9 cellular contexts compared by ENCODE assay signal in genomic region chr17:10156579-10157488, GRCh38. TPM values are rescaled to one million over a fixed set of nuclear protein-coding genes. Genes with fewer than 3 reads are reported as not detected.
DNase-seq lines count a peak whose midpoint lies in the region; ATAC-seq, FAIRE-seq and TF ChIP-seq lines count a peak whose summit lies in the region.
"Had no signal": no experiment of that assay in that cellular context is flagged by ENCODE, and none has a peak within 500 bp of the region (broad histone marks: within the 10 kb centered on the region; RNA-seq: fewer than 3 reads in every experiment).

No MANE protein-coding gene starts in this region.

- H3K27me3 Mint-ChIP-seq in activated naive CD8-positive, alpha-beta T cell treated with anti-CD3 and anti-CD28 coated beads, Interleukin-2, amount 50 U/mL, for 24 hours, result peaks cover 2% of the 10 kb centered on the region
- H3K27me3 Mint-ChIP-seq in natural killer cell treated with Interleukin-12 subunit alpha and Interleukin-12 subunit beta and Interleukin-15 and Interleukin-18, amount 100 ng/mL, for 72 hours, result no peaks in the 10 kb centered on the region
- H3K27me3 Mint-ChIP-seq in type B pancreatic cell, result peaks cover 25% of the 10 kb centered on the region

- no peaks in the 10 kb centered on the region for H3K4me1 ChIP-seq in SK-N-SH (ENCODE audit: control insufficient read depth in 1 of 2, insufficient read depth in 2 of 2, low read depth in 1 of 2, low read length in 1 of 2)

- no peaks in the 10 kb centered on the region for H4K20me1 ChIP-seq in SK-N-SH (ENCODE audit: insufficient read depth)

- no peaks in the 10 kb centered on the region for H3K36me3 ChIP-seq in SK-N-SH (replicated peaks in 1 of 2; ENCODE audit: control insufficient read depth in 1 of 2, insufficient read depth in 2 of 2, low read length in 1 of 2)

- no peak overlapping the region for H3K4me3 ChIP-seq in SK-N-SH (ENCODE audit: low read depth in 2 of 2, low read length in 1 of 2)

- no peak overlapping the region for H3K9ac ChIP-seq in SK-N-SH

- H3K36me3 Mint-ChIP-seq in activated naive CD8-positive, alpha-beta T cell treated with anti-CD3 and anti-CD28 coated beads, Interleukin-2, amount 50 U/mL, for 24 hours (ENCODE audit: low read depth), result no peaks in the 10 kb centered on the region
- H3K36me3 Mint-ChIP-seq in natural killer cell treated with Interleukin-12 subunit alpha and Interleukin-12 subunit beta and Interleukin-15 and Interleukin-18, amount 100 ng/mL, for 72 hours, result no peaks in the 10 kb centered on the region
- H3K36me3 Mint-ChIP-seq in type B pancreatic cell, result no peaks in the 10 kb centered on the region

- H3K9me2 ChIP-seq in SK-N-SH, result no peaks in the 10 kb centered on the region

- POLR2A ChIA-PET in SK-N-SH (lab: Yijun Ruan, JAX), result no interaction called here

- no peaks in the 10 kb centered on the region for H3F3A ChIP-seq in SK-N-SH (replicated peaks; ENCODE audit: insufficient read depth)

- no peak for TF ChIP-seq RAD21 in SK-N-SH (IDR thresholded peaks at IDR 0.05; ENCODE audit: low read length)

- peak; percentile 79 for ATAC-seq in HG03066 (IDR thresholded peaks at IDR 0.05; ENCODE audit: low read depth, unreplicated experiment)
- ATAC-seq in activated naive CD8-positive, alpha-beta T cell treated with anti-CD3 and anti-CD28 coated beads, Interleukin-2, amount 50 U/mL, for 24 hours, result peak; percentile 48
- ATAC-seq in natural killer cell treated with Interleukin-12 subunit alpha and Interleukin-12 subunit beta and Interleukin-15 and Interleukin-18, amount 100 ng/mL, for 72 hours, result peak; percentile 92 to 93

- no peak overlapping the region for H3K4me2 ChIP-seq in SK-N-SH

- H3K4me3 Mint-ChIP-seq in activated naive CD8-positive, alpha-beta T cell treated with anti-CD3 and anti-CD28 coated beads, Interleukin-2, amount 50 U/mL, for 24 hours, result peak overlapping the region; percentile 25
- H3K4me3 Mint-ChIP-seq in natural killer cell treated with Interleukin-12 subunit alpha and Interleukin-12 subunit beta and Interleukin-15 and Interleukin-18, amount 100 ng/mL, for 72 hours, result peak overlapping the region; percentile 73
- no peak overlapping the region for H3K4me3 Mint-ChIP-seq in type B pancreatic cell

- H3K27ac Mint-ChIP-seq in activated naive CD8-positive, alpha-beta T cell treated with anti-CD3 and anti-CD28 coated beads, Interleukin-2, amount 50 U/mL, for 24 hours, result peak overlapping the region; percentile 17
- peak overlapping the region; percentile 84 to 94 for H3K27ac Mint-ChIP-seq in natural killer cell treated with Interleukin-12 subunit alpha and Interleukin-12 subunit beta and Interleukin-15 and Interleukin-18, amount 100 ng/mL, for 72 hours
- H3K27ac Mint-ChIP-seq in type B pancreatic cell, result no peak overlapping the region

- FAIRE-seq in frontal cortex (lab: Jason Lieb, UNC), result no peak

- H3K9me3 ChIP-seq in SK-N-SH, result no peaks in the 10 kb centered on the region

- H3K27ac ChIP-seq in SK-N-SH (ENCODE audit: low read depth in 2 of 2, low read length in 1 of 2), result no peak overlapping the region
- H3K27ac ChIP-seq: epithelial cell of prostate had no signal

- DNase-seq in GM19240 (ENCODE audit: insufficient read length, low spot score), result peak; percentile 65
- peak; percentile 30 for DNase-seq in activated naive CD8-positive, alpha-beta T cell treated with anti-CD3 and anti-CD28 coated beads, Interleukin-2, amount 50 U/mL, for 24 hours
- DNase-seq in natural killer cell treated with Interleukin-12 subunit alpha and Interleukin-12 subunit beta and Interleukin-15 and Interleukin-18, amount 100 ng/mL, for 72 hours (ENCODE audit: low spot score), result peak; percentile 87
- no peak for DNase-seq in frontal cortex (ENCODE audit: low spot score in 2 of 2)
- no peak for DNase-seq in SK-N-SH
- no peak for DNase-seq in COR-L47 (lab: John Stamatoyannopoulos, UW)
- no peak for DNase-seq in type B pancreatic cell (ENCODE audit: extremely low spot score, unreplicated experiment)

- no peak for TF ChIP-seq EP300 in SK-N-SH (IDR thresholded peaks at IDR 0.05; ENCODE audit: borderline replicate concordance in 1 of 2, low read depth in 1 of 2, low read length in 1 of 2)

- no peaks in the 10 kb centered on the region for H3K9me3 Mint-ChIP-seq in activated naive CD8-positive, alpha-beta T cell treated with anti-CD3 and anti-CD28 coated beads, Interleukin-2, amount 50 U/mL, for 24 hours
- H3K9me3 Mint-ChIP-seq in natural killer cell treated with Interleukin-12 subunit alpha and Interleukin-12 subunit beta and Interleukin-15 and Interleukin-18, amount 100 ng/mL, for 72 hours, result no peaks in the 10 kb centered on the region
- no peaks in the 10 kb centered on the region for H3K9me3 Mint-ChIP-seq in type B pancreatic cell

- TF ChIP-seq CTCF in SK-N-SH (IDR thresholded peaks at IDR 0.05) (no peak), type B pancreatic cell (conservative IDR thresholded peaks at IDR 0.05) (no peak)

- H3K79me2 ChIP-seq in SK-N-SH (ENCODE audit: insufficient read depth), result no peaks in the 10 kb centered on the region

- 22% methylated on average over 12 of the region's 14 CpGs for WGBS in SK-N-SH (ENCODE audit: low lambda C conversion rate)

- H3K27me3 ChIP-seq in SK-N-SH (ENCODE audit: insufficient read depth), result no peaks in the 10 kb centered on the region; the same call in 1 of the 2 replicates

- no peak overlapping the region for H2AFZ ChIP-seq in SK-N-SH (ENCODE audit: low read depth)

- peaks cover 25% of the 10 kb centered on the region for H3K4me1 Mint-ChIP-seq in activated naive CD8-positive, alpha-beta T cell treated with anti-CD3 and anti-CD28 coated beads, Interleukin-2, amount 50 U/mL, for 24 hours
- peaks cover 46 to 51% of the 10 kb centered on the region in 2 donors for H3K4me1 Mint-ChIP-seq in natural killer cell treated with Interleukin-12 subunit alpha and Interleukin-12 subunit beta and Interleukin-15 and Interleukin-18, amount 100 ng/mL, for 72 hours (ENCODE audit: low read depth in 2 of 2)
- peaks cover 20% of the 10 kb centered on the region for H3K4me1 Mint-ChIP-seq in type B pancreatic cell (ENCODE audit: unreplicated experiment)

- CTCF ChIA-PET in SK-N-SH (lab: Yijun Ruan, JAX), result no interaction called here

TF ChIP-seq in SK-N-SH, 30 proteins besides CTCF, POLR2A, EP300 and RAD21:
- no peak for TF ChIP-seq USF1 (IDR thresholded peaks at IDR 0.05; ENCODE audit: borderline replicate concordance, low read depth)
- TF ChIP-seq EZH2phosphoT487 (IDR thresholded peaks at IDR 0.05; ENCODE audit: borderline replicate concordance, low read depth), result no peak
- TF ChIP-seq NRF1 (IDR thresholded peaks at IDR 0.05; ENCODE audit: low read depth, low read length), result no peak
- TF ChIP-seq GATA2 (CRISPR knock-in tag; IDR thresholded peaks at IDR 0.05), result no peak
- TF ChIP-seq YY1 (IDR thresholded peaks at IDR 0.05; ENCODE audit: low read depth), result no peak
- TF ChIP-seq SIN3A (IDR thresholded peaks at IDR 0.05; ENCODE audit: borderline replicate concordance, low read depth, low read length), result no peak
- no peak for TF ChIP-seq IRF3 (IDR thresholded peaks at IDR 0.05; ENCODE audit: low read depth, low read length)
- no peak for TF ChIP-seq PBX3 (IDR thresholded peaks at IDR 0.05)
- no peak for TF ChIP-seq RXRA (IDR thresholded peaks at IDR 0.05; ENCODE audit: borderline replicate concordance, low read depth)
- TF ChIP-seq FOSL2 (IDR thresholded peaks at IDR 0.05; ENCODE audit: borderline replicate concordance, low read depth), result no peak
- TF ChIP-seq POLR2AphosphoS5 (IDR thresholded peaks at IDR 0.05; ENCODE audit: low read depth, low read length), result no peak

RNA-seq across cellular contexts. Expression of gene GAS7, which starts 41.6 kb away (rescaled TPM):
- 1 to 10 TPM; 4.9 to 5.5 TPM for total RNA-seq in natural killer cell treated with Interleukin-12 subunit alpha and Interleukin-12 subunit beta and Interleukin-15 and Interleukin-18, amount 100 ng/mL, for 72 hours
- 67.7 TPM for total RNA-seq in frontal cortex
- polyA plus RNA-seq in SK-N-SH (2012; rRNA removed), result 0.12 and 0.24 TPM in 2 replicates
- polyA plus RNA-seq in SK-N-SH (2012; cell fraction: cytosol; rRNA removed), result 0.05 and 0.39 TPM in 2 replicates
- polyA plus RNA-seq in SK-N-SH (2012; cell fraction: nucleus; rRNA removed), result 0.16 and 0.25 TPM in 2 replicates
- 5.9 and 19.5 TPM in 2 replicates for total RNA-seq in type B pancreatic cell (ENCODE audit: low replicate concordance)

Comparison
In these comparisons a context has a peak if more than half of its experiments do, and no peak if none do; other contexts are left out.
1. DNase-seq: peak in GM19240 (single experiment), activated naive CD8-positive, alpha-beta T cell treated with anti-CD3 and anti-CD28 coated beads, Interleukin-2, amount 50 U/mL, for 24 hours (single experiment) and natural killer cell treated with Interleukin-12 subunit alpha and Interleukin-12 subunit beta and Interleukin-15 and Interleukin-18, amount 100 ng/mL, for 72 hours (single experiment); none in frontal cortex (0 of 2), SK-N-SH (single experiment), COR-L47 (single experiment) and type B pancreatic cell (single experiment).
2. Peak in every context shown above with its lines, with median percentiles within 50 percentile points of each other: ATAC-seq.